Comparison of ENCODE assay signal across 10 cellular contexts in the genomic region with DNA sequence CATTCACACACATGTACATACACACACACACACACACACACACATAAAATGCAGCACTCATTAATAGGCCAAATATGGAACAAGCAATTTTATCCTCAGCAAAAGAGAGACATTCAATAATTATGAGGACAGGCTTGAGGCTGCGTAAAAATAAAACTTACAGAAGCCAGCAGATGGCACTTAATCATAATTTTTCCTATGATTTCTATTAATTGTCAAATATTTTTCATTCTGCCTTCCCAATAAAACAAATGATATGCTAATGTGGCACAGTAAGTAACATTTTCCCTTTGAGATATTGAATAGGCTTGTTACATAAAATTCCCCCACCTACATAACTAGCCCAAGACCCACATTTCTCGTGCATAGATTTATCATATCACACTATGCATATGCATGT. TPM values are rescaled to one million over a fixed set of nuclear protein-coding genes. Genes with fewer than 3 reads are reported as not detected.
DNase-seq lines count a peak whose midpoint lies in the region; ATAC-seq and TF ChIP-seq lines count a peak whose summit lies in the region.
"Had no signal": no experiment of that assay in that cellular context is flagged by ENCODE, and none has a peak within 500 bp of the region (broad histone marks: within the 10 kb centered on the region; RNA-seq: fewer than 3 reads in every experiment).

No MANE protein-coding gene starts in this region.

- no peaks in the 10 kb centered on the region for H3K79me2 ChIP-seq in smooth muscle cell (ENCODE audit: low read depth)

- H3K9me3 Mint-ChIP-seq in activated T-helper 1 cell treated with anti-CD3 and anti-CD28 coated beads, Interleukin-12 subunit alpha, Interleukin-12 subunit beta, Interleukin-2, Interleukin-4 antibody, amounts not matched to agents 30 ng/mL and 10 ng/mL and 1 ng/mL, durations not matched to agents 14 hours and 24 hours and 36 hours, result no peaks in the 10 kb centered on the region
- H3K9me3 Mint-ChIP-seq in glutamatergic neuron (ENCODE audit: unreplicated experiment), result peaks cover 7% of the 10 kb centered on the region
- H3K9me3 Mint-ChIP-seq in natural killer cell, result no peaks in the 10 kb centered on the region

- H3K36me3 Mint-ChIP-seq in activated T-helper 1 cell treated with anti-CD3 and anti-CD28 coated beads, Interleukin-12 subunit alpha, Interleukin-12 subunit beta, Interleukin-2, Interleukin-4 antibody, amounts not matched to agents 30 ng/mL and 10 ng/mL and 1 ng/mL, durations not matched to agents 14 hours and 24 hours and 36 hours (ENCODE audit: low read depth), result peaks cover 3% of the 10 kb centered on the region
- no peaks in the 10 kb centered on the region for H3K36me3 Mint-ChIP-seq in glutamatergic neuron (ENCODE audit: unreplicated experiment)
- H3K36me3 Mint-ChIP-seq in natural killer cell, result no peaks in the 10 kb centered on the region
- H3K36me3 Mint-ChIP-seq: stimulated activated naive B cell treated with anti-CD40 and anti-IgM and Interleukin-4, amounts not matched to agents 10 μg/mL and 1 μg/mL and 100 μg/mL, for 72 hours had no signal

- H3K9me3 ChIP-seq in smooth muscle cell (replicated peaks; ENCODE audit: low read depth), result no peaks in the 10 kb centered on the region

- no peak overlapping the region for H3K4me3 Mint-ChIP-seq in activated T-helper 1 cell treated with anti-CD3 and anti-CD28 coated beads, Interleukin-12 subunit alpha, Interleukin-12 subunit beta, Interleukin-2, Interleukin-4 antibody, amounts not matched to agents 30 ng/mL and 10 ng/mL and 1 ng/mL, durations not matched to agents 14 hours and 24 hours and 36 hours
- peak overlapping the region; percentile 63 for H3K4me3 Mint-ChIP-seq in glutamatergic neuron (ENCODE audit: unreplicated experiment)
- no peak overlapping the region for H3K4me3 Mint-ChIP-seq in natural killer cell
- H3K4me3 Mint-ChIP-seq: stimulated activated naive B cell treated with anti-CD40 and anti-IgM and Interleukin-4, amounts not matched to agents 10 μg/mL and 1 μg/mL and 100 μg/mL, for 72 hours had no signal

- peaks cover 47% of the 10 kb centered on the region for H3K4me1 ChIP-seq in smooth muscle cell (ENCODE audit: low read depth)

- H3F3A ChIP-seq in smooth muscle cell (ENCODE audit: low read depth), result peaks cover 28% of the 10 kb centered on the region

- H4K20me1 ChIP-seq in smooth muscle cell (ENCODE audit: low read depth), result no peaks in the 10 kb centered on the region

- H3K4me2 ChIP-seq in smooth muscle cell, result peak overlapping the region; percentile 48

- DNase-seq in Right ventricle myocardium inferior (ENCODE audit: missing footprints) (no peak), cardiac septum (ENCODE audit: low spot score) (no peak), glutamatergic neuron (no peak), smooth muscle cell (lab: John Stamatoyannopoulos, UW; ENCODE audit: unreplicated experiment) (no peak), natural killer cell (no peak), NCI-H1436 (lab: John Stamatoyannopoulos, UW) (no peak), NCI-H774 (lab: John Stamatoyannopoulos, UW) (no peak)
- no peak for DNase-seq in activated T-helper 1 cell treated with anti-CD3 and anti-CD28 coated beads, Interleukin-12 subunit alpha, Interleukin-12 subunit beta, Interleukin-2, Interleukin-4 antibody, amounts not matched to agents 30 ng/mL and 10 ng/mL and 1 ng/mL, durations not matched to agents 14 hours and 24 hours and 36 hours (ENCODE audit: low spot score)
- DNase-seq: stimulated activated naive B cell treated with anti-CD40 and anti-IgM and Interleukin-4, amounts not matched to agents 10 μg/mL and 1 μg/mL and 100 μg/mL, for 72 hours had no signal

- no peaks in the 10 kb centered on the region for H3K27me3 ChIP-seq in smooth muscle cell (ENCODE audit: low read depth)

- no peaks in the 10 kb centered on the region for H3K27me3 Mint-ChIP-seq in activated T-helper 1 cell treated with anti-CD3 and anti-CD28 coated beads, Interleukin-12 subunit alpha, Interleukin-12 subunit beta, Interleukin-2, Interleukin-4 antibody, amounts not matched to agents 30 ng/mL and 10 ng/mL and 1 ng/mL, durations not matched to agents 14 hours and 24 hours and 36 hours (ENCODE audit: insufficient read depth)
- H3K27me3 Mint-ChIP-seq in glutamatergic neuron (ENCODE audit: unreplicated experiment) (peaks cover 1% of the 10 kb centered on the region), natural killer cell (ENCODE audit: low read depth in 2 of 2) (no peaks in the 10 kb centered on the region)

- no peak for TF ChIP-seq CTCF in glutamatergic neuron (IDR thresholded peaks at IDR 0.05; ENCODE audit: partially characterized antibody, unreplicated experiment)
- no peak for TF ChIP-seq CTCF in smooth muscle cell (IDR thresholded peaks at IDR 0.05; ENCODE audit: borderline replicate concordance, insufficient read depth, poor library complexity, severe bottlenecking)
- TF ChIP-seq CTCF in natural killer cell (IDR thresholded peaks at IDR 0.05), result no peak

- H2AFZ ChIP-seq in smooth muscle cell (ENCODE audit: low read depth), result no peak overlapping the region

- H3K4me3 ChIP-seq in smooth muscle cell, result no peak overlapping the region
- H3K4me3 ChIP-seq: lung had no signal

- 76% methylated on average over 2 of the region's 2 CpGs for WGBS in smooth muscle cell (ENCODE audit: low lambda C conversion rate)

- H3K27ac ChIP-seq in smooth muscle cell (ENCODE audit: low read depth), result peak overlapping the region; percentile 93

- H3K9ac ChIP-seq in smooth muscle cell (ENCODE audit: low read depth), result peak overlapping the region; percentile 17

- peak; percentile 32 for ATAC-seq in Right ventricle myocardium inferior
- ATAC-seq in natural killer cell, result no peak
- ATAC-seq: stimulated activated naive B cell treated with anti-CD40 and anti-IgM and Interleukin-4, amounts not matched to agents 10 μg/mL and 1 μg/mL and 100 μg/mL, for 72 hours had no signal

- H3K27ac Mint-ChIP-seq in activated T-helper 1 cell treated with anti-CD3 and anti-CD28 coated beads, Interleukin-12 subunit alpha, Interleukin-12 subunit beta, Interleukin-2, Interleukin-4 antibody, amounts not matched to agents 30 ng/mL and 10 ng/mL and 1 ng/mL, durations not matched to agents 14 hours and 24 hours and 36 hours, result peak overlapping the region; percentile 53
- H3K27ac Mint-ChIP-seq in glutamatergic neuron (ENCODE audit: unreplicated experiment) (peak overlapping the region; percentile 94), natural killer cell (no peak overlapping the region)
- H3K27ac Mint-ChIP-seq: stimulated activated naive B cell treated with anti-CD40 and anti-IgM and Interleukin-4, amounts not matched to agents 10 μg/mL and 1 μg/mL and 100 μg/mL, for 72 hours had no signal

- peaks cover 29% of the 10 kb centered on the region for H3K4me1 Mint-ChIP-seq in activated T-helper 1 cell treated with anti-CD3 and anti-CD28 coated beads, Interleukin-12 subunit alpha, Interleukin-12 subunit beta, Interleukin-2, Interleukin-4 antibody, amounts not matched to agents 30 ng/mL and 10 ng/mL and 1 ng/mL, durations not matched to agents 14 hours and 24 hours and 36 hours (ENCODE audit: low read depth)
- H3K4me1 Mint-ChIP-seq in glutamatergic neuron (ENCODE audit: low read depth, unreplicated experiment) (peaks cover 54% of the 10 kb centered on the region), natural killer cell (peaks cover 6 to 8% of the 10 kb centered on the region in 2 donors)

- H3K36me3 ChIP-seq in smooth muscle cell (ENCODE audit: low read depth), result no peaks in the 10 kb centered on the region

- intact Hi-C loops in Right ventricle myocardium inferior (cut with DNase I) (no loop called here), cardiac septum (cut with DNase I) (loop anchor here (1.0 kb wide), 1 partner anchor 201 kb away; no protein-coding TSS in a partner anchor), natural killer cell (cut with micrococcal nuclease) (no loop called here)
- intact Hi-C loops in activated T-helper 1 cell treated with anti-CD3 and anti-CD28 coated beads, Interleukin-12 subunit alpha, Interleukin-12 subunit beta, Interleukin-2, Interleukin-4 antibody, amounts not matched to agents 30 ng/mL and 10 ng/mL and 1 ng/mL, durations not matched to agents 14 hours and 24 hours and 36 hours (cut with micrococcal nuclease), result no loop called here

RNA-seq across cellular contexts. Expression of a gene that starts 55.4 kb away (rescaled TPM):
- 119 TPM for total RNA-seq in Right ventricle myocardium inferior
- total RNA-seq in cardiac septum, result 216 TPM
- total RNA-seq in activated T-helper 1 cell treated with anti-CD3 and anti-CD28 coated beads, Interleukin-12 subunit alpha, Interleukin-12 subunit beta, Interleukin-2, Interleukin-4 antibody, amounts not matched to agents 30 ng/mL and 10 ng/mL and 1 ng/mL, durations not matched to agents 14 hours and 24 hours and 36 hours, result 38.0 and 43.4 TPM in 2 replicates
- total RNA-seq in glutamatergic neuron (ENCODE audit: unreplicated experiment), result 61.2 TPM
- total RNA-seq in smooth muscle cell, result 97.9 and 152 TPM in 2 replicates
- polyA plus RNA-seq in smooth muscle cell, result 62.6 and 64.2 TPM in 2 replicates
- 1 to 10 TPM in 1 of 3 donors, under 1 TPM in 2; 0.71 to 1.4 (median 0.79) TPM for total RNA-seq in natural killer cell

Comparison
In these comparisons a context has a peak if more than half of its experiments do, and no peak if none do; other contexts are left out.
1. H3K27ac Mint-ChIP-seq: peak in activated T-helper 1 cell treated with anti-CD3 and anti-CD28 coated beads, Interleukin-12 subunit alpha, Interleukin-12 subunit beta, Interleukin-2, Interleukin-4 antibody, amounts not matched to agents 30 ng/mL and 10 ng/mL and 1 ng/mL, durations not matched to agents 14 hours and 24 hours and 36 hours (single experiment) and glutamatergic neuron (single experiment); none in natural killer cell (0 of 2).
2. RNA of a gene that starts 55.4 kb away (total RNA-seq): 216 TPM in cardiac septum (single experiment), 119 TPM in Right ventricle myocardium inferior (single experiment), 97.9 to 152 TPM in smooth muscle cell, 61.2 TPM in glutamatergic neuron (single experiment) and 38.0 to 43.4 TPM in activated T-helper 1 cell treated with anti-CD3 and anti-CD28 coated beads, Interleukin-12 subunit alpha, Interleukin-12 subunit beta, Interleukin-2, Interleukin-4 antibody, amounts not matched to agents 30 ng/mL and 10 ng/mL and 1 ng/mL, durations not matched to agents 14 hours and 24 hours and 36 hours; 0.71 to 1.4 TPM in natural killer cell; every median in the first group is over 10 times any median in the second.